ENCODE assay signal across 9 cellular contexts in the genomic region with DNA sequence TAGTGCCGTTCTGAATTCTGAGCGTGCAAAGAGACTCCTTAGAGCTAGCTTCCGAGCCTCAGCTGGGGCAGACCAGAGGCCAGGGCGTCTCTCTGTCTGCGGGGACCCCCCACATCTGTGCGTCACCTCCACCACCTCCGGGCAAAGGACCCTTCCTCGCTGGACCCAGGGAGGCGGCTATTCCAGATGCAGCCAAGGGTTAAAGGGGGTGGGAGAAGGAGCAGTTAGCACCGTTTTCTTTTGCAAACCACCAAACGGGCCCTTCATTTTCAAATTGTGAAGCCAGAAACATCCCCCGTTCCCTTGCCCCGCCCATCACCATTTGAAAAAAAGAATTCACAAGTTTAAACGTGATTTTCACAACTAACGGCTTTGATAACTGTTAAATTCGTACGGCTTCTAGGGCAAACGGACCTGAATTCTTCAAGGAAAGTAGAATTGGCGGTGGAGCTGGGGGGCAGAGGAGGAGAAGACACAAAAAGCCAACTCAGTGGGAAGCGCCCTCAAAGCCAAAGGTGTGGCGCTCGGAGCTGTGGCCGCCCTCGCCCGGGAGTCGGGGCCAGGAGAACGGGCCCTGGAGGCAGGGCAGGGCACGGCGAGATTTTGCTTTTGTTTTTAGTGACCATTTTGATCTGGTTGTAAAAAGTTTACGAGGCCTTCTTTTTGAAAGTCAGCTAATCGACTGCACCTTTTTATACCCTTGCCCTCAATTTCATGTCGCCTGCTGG. TPM values are rescaled to one million over a fixed set of nuclear protein-coding genes. Genes with fewer than 3 reads are reported as not detected.
DNase-seq lines count a peak whose midpoint lies in the region; TF ChIP-seq lines count a peak whose summit lies in the region.
"Had no signal": no experiment of that assay in that cellular context is flagged by ENCODE, and none has a peak within 500 bp of the region (broad histone marks: within the 10 kb centered on the region; RNA-seq: fewer than 3 reads in every experiment).

No MANE protein-coding gene starts in this region.

- peaks cover 23% of the 10 kb centered on the region for H3K27me3 Mint-ChIP-seq in MCF 10A (ENCODE audit: insufficient read depth, unreplicated experiment)

- CTCF ChIA-PET in MCF 10A (lab: Yijun Ruan, JAX): interaction anchor here (0.6 to 13.4 kb wide), 7 partner anchors 296 to 1838 kb away, joined by 3 to 215 read pairs (median 3); no protein-coding TSS in a partner anchor

- peak overlapping the region; percentile 56 to 82 (median 71) for H3K4me3 ChIP-seq in breast epithelium
- peak overlapping the region; percentile 53 for H3K4me3 ChIP-seq in ectodermal cell (ENCODE audit: insufficient read depth, low read depth, low read length)
- peak overlapping the region; percentile 63 for H3K4me3 ChIP-seq in mesodermal cell (ENCODE audit: extremely low read depth, insufficient read depth, low read length, poor library complexity, severe bottlenecking)
- H3K4me3 ChIP-seq in urinary bladder (ENCODE audit: low read depth, low read length): peak overlapping the region; percentile 40

- no peak for TF ChIP-seq POLR2A in breast epithelium (IDR thresholded peaks at IDR 0.05)

- TF ChIP-seq CTCF in breast epithelium (IDR thresholded peaks at IDR 0.05) (no peak), MCF 10A (IDR thresholded peaks at IDR 0.05; ENCODE audit: unreplicated experiment) (no peak)

- POLR2A ChIA-PET in MCF 10A (lab: Yijun Ruan, JAX): no interaction called here

- DNase-seq in breast epithelium (ENCODE audit: low spot score in 2 of 2) (no peak), MCF 10A (ENCODE audit: unreplicated experiment) (no peak), CD1c-positive myeloid dendritic cell (ENCODE audit: extremely low spot score) (no peak), COLO829 (ENCODE audit: low spot score) (no peak), NCI-H446 treated with DMSO at 0.1 percent for 48 hours (lab: John Stamatoyannopoulos, UW) (no peak)
- DNase-seq: effector CD8-positive, alpha-beta T cell had no signal

- peaks cover 0 to 11% of the 10 kb centered on the region in 2 donors for H3K27me3 ChIP-seq in breast epithelium
- H3K27me3 ChIP-seq in ectodermal cell (ENCODE audit: control insufficient read depth, insufficient read depth, low read length, poor library complexity, severe bottlenecking): peaks cover 94% of the 10 kb centered on the region

- H3K36me3 ChIP-seq in breast epithelium (no peaks in the 10 kb centered on the region), ectodermal cell (ENCODE audit: control insufficient read depth, insufficient read depth, low read length) (no peaks in the 10 kb centered on the region), mesodermal cell (ENCODE audit: control insufficient read depth, insufficient read depth, low read length) (peaks cover 3% of the 10 kb centered on the region), urinary bladder (ENCODE audit: insufficient read depth) (no peaks in the 10 kb centered on the region)

- H3K9me3 Mint-ChIP-seq in MCF 10A (ENCODE audit: unreplicated experiment): peaks cover 7% of the 10 kb centered on the region

- H3K4me1 ChIP-seq in breast epithelium: no peaks in the 10 kb centered on the region
- H3K4me1 ChIP-seq in ectodermal cell (ENCODE audit: control insufficient read depth, insufficient read depth, low read length): peaks cover 34% of the 10 kb centered on the region
- peaks cover 19% of the 10 kb centered on the region for H3K4me1 ChIP-seq in mesodermal cell (ENCODE audit: control insufficient read depth, insufficient read depth, low read length, poor library complexity, severe bottlenecking)
- no peaks in the 10 kb centered on the region for H3K4me1 ChIP-seq in urinary bladder (ENCODE audit: insufficient read depth)

- no peak overlapping the region for H3K27ac Mint-ChIP-seq in MCF 10A (ENCODE audit: low read depth, unreplicated experiment)

- H3K9me3 ChIP-seq in breast epithelium (no peaks in the 10 kb centered on the region), ectodermal cell (ENCODE audit: control insufficient read depth, low read length) (no peaks in the 10 kb centered on the region), mesodermal cell (ENCODE audit: control insufficient read depth, low read length) (no peaks in the 10 kb centered on the region)

- H3K27ac ChIP-seq in breast epithelium (peak overlapping the region; percentile 86 to 93), ectodermal cell (ENCODE audit: insufficient read depth, low read depth, low read length, poor library complexity, severe bottlenecking) (no peak overlapping the region), mesodermal cell (ENCODE audit: low read depth, low read length, severe bottlenecking) (peak overlapping the region; percentile 68), urinary bladder (ENCODE audit: low read depth) (peak overlapping the region; percentile 84)

- H3K4me3 Mint-ChIP-seq in MCF 10A (ENCODE audit: unreplicated experiment): no peak overlapping the region

- peaks cover 6% of the 10 kb centered on the region for H3K4me1 Mint-ChIP-seq in MCF 10A (ENCODE audit: insufficient read depth, unreplicated experiment)

- no peaks in the 10 kb centered on the region for H3K36me3 Mint-ChIP-seq in MCF 10A (ENCODE audit: insufficient read depth, unreplicated experiment)

- whole genome bisulfite sequencing in ectodermal cell, 2 experiments: 1% methylated on average over 32 of the region's 32 CpGs
- WGBS in mesodermal cell (ENCODE audit: insufficient coverage in 2 of 2), 2 experiments: 1 to 8% methylated on average over 9 to 23 of the region's 32 CpGs
- WGBS in urinary bladder: 21% methylated on average over 32 of the region's 32 CpGs

- intact Hi-C loops in breast epithelium (cut with DNase I; ENCODE audit: low total_unique reads) (no loop called here), MCF 10A (cut with micrococcal nuclease) (loop anchor here (5.0 kb wide), 1 partner anchor 719 kb away; no protein-coding TSS in a partner anchor)

- no TSS peak for BruUV-seq in MCF 10A (replicated peaks; lab: Mats Ljungman, UMichigan)

RNA-seq across cellular contexts. Expression of gene PDGFRA, which starts 3.3 kb away (rescaled TPM):
- total RNA-seq in breast epithelium (100 to 1,000 TPM; 125 to 154 (median 130) TPM), MCF 10A (2022) (not detected in 2 replicates), urinary bladder (254 TPM)
- polyA plus RNA-seq in ectodermal cell (2013, experiment 1 of 4): 5.5 TPM
- 6.2 TPM for polyA plus RNA-seq in ectodermal cell (2013, experiment 2 of 4)
- 5.9 TPM for polyA plus RNA-seq in ectodermal cell (2013, experiment 3 of 4)
- 8.0 TPM for polyA plus RNA-seq in ectodermal cell (2013, experiment 4 of 4)
- polyA plus RNA-seq in mesodermal cell (2013, experiment 1 of 2): 55.4 TPM
- 66.1 TPM for polyA plus RNA-seq in mesodermal cell (2013, experiment 2 of 2)
- polyA plus RNA-seq in urinary bladder: 189 TPM

Comparison
In these comparisons a context has a peak if more than half of its experiments do, and no peak if none do; other contexts are left out.
1. RNA of gene PDGFRA, which starts 3.3 kb away (total RNA-seq): 254 TPM in urinary bladder (single experiment) and 125 to 154 TPM in breast epithelium; not detected in MCF 10A; every median in the first group is over 100 times any median in the second.
2. Peak in every context shown above with its lines, with median percentiles within 50 percentile points of each other: H3K4me3 ChIP-seq.